ENCODE assay signal across 8 cellular contexts in genomic region chr17:63841350-63842172, GRCh38. TPM values are rescaled to one million over a fixed set of nuclear protein-coding genes. Genes with fewer than 3 reads are reported as not detected.
DNase-seq lines count a peak whose midpoint lies in the region; ATAC-seq and TF ChIP-seq lines count a peak whose summit lies in the region.

No MANE protein-coding gene starts in this region.

- H3K36me3 ChIP-seq in KOPT-K1 (ENCODE audit: insufficient read depth, low read length): peaks cover 29% of the 10 kb centered on the region

- no peaks in the 10 kb centered on the region for H3K9me3 ChIP-seq in KOPT-K1 (ENCODE audit: insufficient read depth, low read length, poor library complexity, severe bottlenecking)

- no peak for TF ChIP-seq CTCF in osteocyte (IDR thresholded peaks at IDR 0.05)

- H3K27ac Mint-ChIP-seq in activated naive CD8-positive, alpha-beta T cell treated with anti-CD3 and anti-CD28 coated beads, Interleukin-2, amount 10 ng/mL, durations not matched to agents 7 days and 5 days: peak overlapping the region; percentile 95
- peak overlapping the region; percentile 93 for H3K27ac Mint-ChIP-seq in osteocyte (ENCODE audit: unreplicated experiment)

- intact Hi-C loops in cardiac septum (cut with DNase I): loop anchor here (10.0 kb wide), 1 partner anchor 663 kb away; the partner anchor contains the start of genes CEP95 and DDX5

- peak overlapping the region; percentile 92 for H3K27ac ChIP-seq in KOPT-K1 (ENCODE audit: low read depth, low read length, poor library complexity, severe bottlenecking)

- POLR2A ChIA-PET in activated naive CD8-positive, alpha-beta T cell treated with anti-CD3 and anti-CD28 coated beads, Interleukin-2, amount 10 ng/mL, durations not matched to agents 7 days and 5 days (lab: Charles Lee): interaction anchor here (0.7 to 6.8 kb wide), 11 partner anchors 12 to 229 kb away, joined by 3 to 83 read pairs (median 4); partner anchors contain the start of genes CCDC47, DDX42, FTSJ3 and LIMD2

- H3K4me1 Mint-ChIP-seq in activated naive CD8-positive, alpha-beta T cell treated with anti-CD3 and anti-CD28 coated beads, Interleukin-2, amount 10 ng/mL, durations not matched to agents 7 days and 5 days: peaks cover 25% of the 10 kb centered on the region
- H3K4me1 Mint-ChIP-seq in osteocyte (ENCODE audit: unreplicated experiment): peaks cover 41% of the 10 kb centered on the region

- ATAC-seq in activated naive CD8-positive, alpha-beta T cell treated with anti-CD3 and anti-CD28 coated beads, Interleukin-2, amount 10 ng/mL, durations not matched to agents 7 days and 5 days (ENCODE audit: low read depth): no peak
- no peak for ATAC-seq in HG03196 (IDR thresholded peaks at IDR 0.05; ENCODE audit: unreplicated experiment)

- DNase-seq in EH (ENCODE audit: low read depth) (peak; percentile 66), cardiac septum (ENCODE audit: low spot score) (peak; percentile 82), osteocyte (ENCODE audit: extremely low spot score, unreplicated experiment) (peak; percentile 88)
- peak; percentile 56 for DNase-seq in activated naive CD8-positive, alpha-beta T cell treated with anti-CD3 and anti-CD28 coated beads, Interleukin-2, amount 10 ng/mL, durations not matched to agents 7 days and 5 days
- DNase-seq in stimulated activated CD4-positive, alpha-beta T cell treated with anti-CD3 and anti-CD28 coated beads, Interleukin-4, amount 100 ng/mL, for 24 hours: no peak
- DNase-seq in activated CD4-positive, CD25-positive, alpha-beta regulatory T cell treated with anti-CD3 and anti-CD28 coated beads, Interleukin-2, amount 50 U/mL, for 72 hours: no peak

- H3K9me3 Mint-ChIP-seq in activated naive CD8-positive, alpha-beta T cell treated with anti-CD3 and anti-CD28 coated beads, Interleukin-2, amount 10 ng/mL, durations not matched to agents 7 days and 5 days: no peaks in the 10 kb centered on the region
- H3K9me3 Mint-ChIP-seq in osteocyte (ENCODE audit: unreplicated experiment): no peaks in the 10 kb centered on the region

- H3K4me3 Mint-ChIP-seq in activated naive CD8-positive, alpha-beta T cell treated with anti-CD3 and anti-CD28 coated beads, Interleukin-2, amount 10 ng/mL, durations not matched to agents 7 days and 5 days: peak overlapping the region; percentile 93
- peak overlapping the region; percentile 97 for H3K4me3 Mint-ChIP-seq in osteocyte (ENCODE audit: unreplicated experiment)

- no peaks in the 10 kb centered on the region for H3K36me3 Mint-ChIP-seq in activated naive CD8-positive, alpha-beta T cell treated with anti-CD3 and anti-CD28 coated beads, Interleukin-2, amount 10 ng/mL, durations not matched to agents 7 days and 5 days
- H3K36me3 Mint-ChIP-seq in osteocyte (ENCODE audit: unreplicated experiment): peaks cover 7% of the 10 kb centered on the region

- peaks cover 2% of the 10 kb centered on the region for H3K27me3 Mint-ChIP-seq in activated naive CD8-positive, alpha-beta T cell treated with anti-CD3 and anti-CD28 coated beads, Interleukin-2, amount 10 ng/mL, durations not matched to agents 7 days and 5 days
- H3K27me3 Mint-ChIP-seq in osteocyte (ENCODE audit: unreplicated experiment): no peaks in the 10 kb centered on the region

RNA-seq across cellular contexts. Expression of gene SMARCD2, which starts 0.9 kb away (rescaled TPM):
- total RNA-seq in activated naive CD8-positive, alpha-beta T cell treated with anti-CD3 and anti-CD28 coated beads, Interleukin-2, amount 10 ng/mL, durations not matched to agents 7 days and 5 days: 100 to 1,000 TPM; 129 to 138 TPM
- total RNA-seq in cardiac septum (18.8 TPM), osteocyte (42.6 and 44.7 TPM in 2 replicates)

RNA-seq across cellular contexts. Expression of gene FTSJ3, which starts 14.1 kb away (rescaled TPM):
- total RNA-seq in activated naive CD8-positive, alpha-beta T cell treated with anti-CD3 and anti-CD28 coated beads, Interleukin-2, amount 10 ng/mL, durations not matched to agents 7 days and 5 days: 10 to 100 TPM; 56.7 to 58.6 TPM
- 29.9 TPM for total RNA-seq in cardiac septum
- total RNA-seq in osteocyte: 36.1 and 37.4 TPM in 2 replicates

RNA-seq across cellular contexts. Expression of gene PSMC5, which starts 14.3 kb away (rescaled TPM):
- 100 to 1,000 TPM; 132 to 135 TPM for total RNA-seq in activated naive CD8-positive, alpha-beta T cell treated with anti-CD3 and anti-CD28 coated beads, Interleukin-2, amount 10 ng/mL, durations not matched to agents 7 days and 5 days
- total RNA-seq in cardiac septum (109 TPM), osteocyte (98.5 and 106 TPM in 2 replicates)

RNA-seq across cellular contexts. Expression of gene CSH2, which starts 31.9 kb away (rescaled TPM):
- total RNA-seq in activated naive CD8-positive, alpha-beta T cell treated with anti-CD3 and anti-CD28 coated beads, Interleukin-2, amount 10 ng/mL, durations not matched to agents 7 days and 5 days: not detected
- not detected for total RNA-seq in cardiac septum
- total RNA-seq in osteocyte: not detected in 2 replicates

RNA-seq across cellular contexts. Expression of gene GH2, which starts 40.2 kb away (rescaled TPM):
- not detected for total RNA-seq in activated naive CD8-positive, alpha-beta T cell treated with anti-CD3 and anti-CD28 coated beads, Interleukin-2, amount 10 ng/mL, durations not matched to agents 7 days and 5 days
- total RNA-seq in cardiac septum (not detected), osteocyte (not detected in 2 replicates)

Comparison
In these comparisons a context has a peak if more than half of its experiments do, and no peak if none do; other contexts are left out.
1. DNase-seq: peak in EH (single experiment), activated naive CD8-positive, alpha-beta T cell treated with anti-CD3 and anti-CD28 coated beads, Interleukin-2, amount 10 ng/mL, durations not matched to agents 7 days and 5 days (single experiment), cardiac septum (single experiment) and osteocyte (single experiment); none in stimulated activated CD4-positive, alpha-beta T cell treated with anti-CD3 and anti-CD28 coated beads, Interleukin-4, amount 100 ng/mL, for 24 hours (single experiment) and activated CD4-positive, CD25-positive, alpha-beta regulatory T cell treated with anti-CD3 and anti-CD28 coated beads, Interleukin-2, amount 50 U/mL, for 72 hours (single experiment).